ENCODE assay signal across 27 cellular contexts in the genomic region with DNA sequence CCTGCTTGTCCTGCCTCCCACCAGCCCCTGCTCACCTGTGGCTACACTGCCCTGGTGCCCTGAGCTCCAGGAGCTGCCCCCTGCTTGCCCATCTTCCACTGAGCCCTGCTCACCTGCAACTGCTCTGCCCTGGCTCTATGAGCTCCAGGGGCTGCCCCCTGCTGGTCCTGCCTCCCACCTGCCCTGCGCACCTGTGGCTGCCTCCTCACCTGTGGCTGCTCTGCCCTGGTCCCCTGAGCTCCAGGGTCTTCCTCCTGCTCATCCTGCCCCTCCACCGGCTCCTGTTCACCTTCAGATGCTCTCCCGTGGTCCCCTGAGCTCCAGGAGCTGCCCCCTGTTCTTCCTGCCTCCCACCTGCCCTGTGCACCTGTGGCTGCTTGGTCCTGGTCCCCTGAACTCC.
DNase-seq lines count a peak whose midpoint lies in the region; ATAC-seq and TF ChIP-seq lines count a peak whose summit lies in the region.
"Had no signal": no experiment of that assay in that cellular context is flagged by ENCODE, and none has a peak within 500 bp of the region (broad histone marks: within the 10 kb centered on the region; RNA-seq: fewer than 3 reads in every experiment).

No MANE protein-coding gene starts in this region.

- H3K4me1 ChIP-seq in HEK293 (ENCODE audit: control insufficient read depth, insufficient read depth, low read length) (no peaks in the 10 kb centered on the region), PC-3 (ENCODE audit: insufficient read depth, low read length) (no peaks in the 10 kb centered on the region), mucosa of descending colon (ENCODE audit: low read depth) (no peaks in the 10 kb centered on the region), stomach (no peaks in the 10 kb centered on the region)
- H3K4me1 ChIP-seq: heart left ventricle had no signal

- no TSS peak for BruUV-seq in PC-3 (replicated peaks; lab: Mats Ljungman, UMichigan)

- peaks cover 0 to 15% (median 12%) of the 10 kb centered on the region in 6 donors for H3K9me3 Mint-ChIP-seq in immature natural killer cell

- intact Hi-C loops in PC-3 (cut with micrococcal nuclease), result no loop called here
- intact Hi-C loops in mucosa of descending colon (cut with DNase I, micrococcal nuclease), result no loop called here
- intact Hi-C loops in stomach (cut with DNase I; ENCODE audit: low total_unique reads), result no loop called here

- no peak for TF ChIP-seq EP300 in stomach (IDR thresholded peaks at IDR 0.05)

- no peak overlapping the region for H3K9ac ChIP-seq in PC-3 (ENCODE audit: low read length)

- no peaks in the 10 kb centered on the region for H3K9me2 ChIP-seq in PC-3 (replicated peaks; ENCODE audit: low read length)

- no peak overlapping the region for H3K4me3 ChIP-seq in HEK293 (ENCODE audit: low read depth, low read length)
- no peak overlapping the region for H3K4me3 ChIP-seq in PC-3 (ENCODE audit: low read length)
- H3K4me3 ChIP-seq in mucosa of descending colon, result no peak overlapping the region
- H3K4me3 ChIP-seq in stomach, result no peak overlapping the region
- H3K4me3 ChIP-seq: heart left ventricle, thoracic aorta had no signal

- H3K27ac ChIP-seq in HEK293 (ENCODE audit: extremely low read depth, low read depth, low read length), result no peak overlapping the region
- no peak overlapping the region for H3K27ac ChIP-seq in PC-3 (ENCODE audit: low read length)
- H3K27ac ChIP-seq in stomach, result no peak overlapping the region
- H3K27ac ChIP-seq: heart left ventricle, thoracic aorta had no signal

- no peak overlapping the region for H3K4me3 Mint-ChIP-seq in immature natural killer cell
- H3K4me3 Mint-ChIP-seq: activated CD4-positive, alpha-beta T cell treated with anti-CD3 and anti-CD28 coated beads for 36 hours; CD4-positive, alpha-beta T cell had no signal

- WGBS in stomach, 5 donors, result 47 to 66% (median 60%) methylated on average over 3 of the region's 3 CpGs

- CTCF ChIA-PET in HEK293 (lab: Yijun Ruan, JAX), result interaction anchor here (0.7 kb wide), 1 partner anchor 216 kb away, joined by 4 read pairs; no protein-coding TSS in a partner anchor
- CTCF ChIA-PET in PC-3 (lab: Charles Lee), result no interaction called here

- H3K27ac Mint-ChIP-seq in immature natural killer cell, result no peak overlapping the region
- H3K27ac Mint-ChIP-seq: activated CD4-positive, alpha-beta T cell treated with anti-CD3 and anti-CD28 coated beads for 36 hours; CD4-positive, alpha-beta T cell had no signal

- DNase-seq in COLO668 (lab: John Stamatoyannopoulos, UW; ENCODE audit: unreplicated experiment) (peak; percentile 51), PC-3 (peak; percentile 2), mucosa of descending colon (no peak), NCI-H82 (lab: John Stamatoyannopoulos, UW) (no peak), immature natural killer cell (no peak), stomach (no peak)
- DNase-seq: activated CD4-positive, alpha-beta T cell treated with anti-CD3 and anti-CD28 coated beads for 36 hours; activated CD8-positive, alpha-beta memory T cell treated with anti-CD3 and anti-CD28 coated beads for 24 hours; activated T-cell treated with anti-CD3 and anti-CD28 coated beads, Interleukin-2, amount 50 U/mL, for 1 hour; amniotic stem cell; CD4-positive, alpha-beta T cell; effector memory CD4-positive, alpha-beta T cell; erythroblast; foreskin fibroblast; GOT3; heart left ventricle; KG1; left colon; mesenchymal stem cell; NCI-H2029 treated with DMSO at 0.1 percent for 48 hours; NCI-H345; nucleus accumbens; SHP77; SW 1271 had no signal

- no peak overlapping the region for H3K4me2 ChIP-seq in PC-3 (ENCODE audit: low read length)

- H3K27me3 Mint-ChIP-seq in immature natural killer cell (ENCODE audit: low read depth in 3 of 3), result peaks cover 1 to 6% (median 4%) of the 10 kb centered on the region in 3 donors

- H3K4me1 Mint-ChIP-seq in immature natural killer cell, result no peaks in the 10 kb centered on the region

- no peaks in the 10 kb centered on the region for H3K27me3 ChIP-seq in PC-3 (ENCODE audit: low read length)
- H3K27me3 ChIP-seq in stomach, result peaks cover 0 to 7% (median 0%) of the 10 kb centered on the region in 3 donors
- H3K27me3 ChIP-seq: heart left ventricle had no signal

- no peaks in the 10 kb centered on the region for H3F3A ChIP-seq in PC-3 (ENCODE audit: low read length, unreplicated experiment)

- ATAC-seq in PC-3, result no peak
- ATAC-seq in mucosa of descending colon, result peak; percentile 34
- no peak for ATAC-seq in HG02973 (IDR thresholded peaks at IDR 0.05; ENCODE audit: unreplicated experiment)
- ATAC-seq: activated CD4-positive, alpha-beta T cell treated with anti-CD3 and anti-CD28 coated beads for 36 hours; heart left ventricle; left colon had no signal

- no peak for TF ChIP-seq POLR2A in stomach (IDR thresholded peaks at IDR 0.05)

- H4K20me1 ChIP-seq in PC-3 (ENCODE audit: low read length), result no peaks in the 10 kb centered on the region

- no peaks in the 10 kb centered on the region for H3K9me3 ChIP-seq in HEK293 (ENCODE audit: control insufficient read depth, insufficient read depth, low read depth, low read length)
- H3K9me3 ChIP-seq in PC-3 (ENCODE audit: low read length), result no peaks in the 10 kb centered on the region
- H3K9me3 ChIP-seq in mucosa of descending colon, result peaks cover 6% of the 10 kb centered on the region
- H3K9me3 ChIP-seq in stomach, result peaks cover 5 to 13% (median 10%) of the 10 kb centered on the region in 4 donors

- POLR2A ChIA-PET in HEK293 (lab: Yijun Ruan, JAX) (no interaction called here), PC-3 (lab: Charles Lee; ENCODE audit: unreplicated experiment) (no interaction called here)

- no peak overlapping the region for H2AFZ ChIP-seq in PC-3 (ENCODE audit: low read length)

- no peaks in the 10 kb centered on the region for H3K79me2 ChIP-seq in PC-3 (ENCODE audit: low read length)

- TF ChIP-seq CTCF in HEK293 (tag by site-specific recombination; IDR thresholded peaks at IDR 0.05) (no peak), PC-3 (conservative IDR thresholded peaks at IDR 0.05; ENCODE audit: low read depth, low read length) (peak; percentile 23; the same call in 1 of the 2 replicates), mucosa of descending colon (IDR thresholded peaks at IDR 0.05) (no peak), stomach (IDR thresholded peaks at IDR 0.05) (no peak)

- H3K36me3 Mint-ChIP-seq in immature natural killer cell, result peaks cover 0 to 11% (median 6%) of the 10 kb centered on the region in 3 donors

- H3K36me3 ChIP-seq in HEK293 (ENCODE audit: control insufficient read depth in 2 of 2, insufficient read depth in 1 of 2, low read length in 2 of 2) (no peaks in the 10 kb centered on the region), PC-3 (ENCODE audit: low read depth, low read length) (no peaks in the 10 kb centered on the region), mucosa of descending colon (ENCODE audit: low read depth) (no peaks in the 10 kb centered on the region), stomach (no peaks in the 10 kb centered on the region)
- H3K36me3 ChIP-seq: heart left ventricle, thoracic aorta had no signal

TF ChIP-seq in HEK293, 187 proteins besides CTCF, POLR2A, EP300 and RAD21:
- TF ChIP-seq SCRT1 (tag by site-specific recombination; IDR thresholded peaks at IDR 0.05; ENCODE audit: borderline replicate concordance) (peak; percentile 98), SCRT2 (tag by site-specific recombination; IDR thresholded peaks at IDR 0.05) (peak; percentile 82)
- TF ChIP-seq, protein P1, sequence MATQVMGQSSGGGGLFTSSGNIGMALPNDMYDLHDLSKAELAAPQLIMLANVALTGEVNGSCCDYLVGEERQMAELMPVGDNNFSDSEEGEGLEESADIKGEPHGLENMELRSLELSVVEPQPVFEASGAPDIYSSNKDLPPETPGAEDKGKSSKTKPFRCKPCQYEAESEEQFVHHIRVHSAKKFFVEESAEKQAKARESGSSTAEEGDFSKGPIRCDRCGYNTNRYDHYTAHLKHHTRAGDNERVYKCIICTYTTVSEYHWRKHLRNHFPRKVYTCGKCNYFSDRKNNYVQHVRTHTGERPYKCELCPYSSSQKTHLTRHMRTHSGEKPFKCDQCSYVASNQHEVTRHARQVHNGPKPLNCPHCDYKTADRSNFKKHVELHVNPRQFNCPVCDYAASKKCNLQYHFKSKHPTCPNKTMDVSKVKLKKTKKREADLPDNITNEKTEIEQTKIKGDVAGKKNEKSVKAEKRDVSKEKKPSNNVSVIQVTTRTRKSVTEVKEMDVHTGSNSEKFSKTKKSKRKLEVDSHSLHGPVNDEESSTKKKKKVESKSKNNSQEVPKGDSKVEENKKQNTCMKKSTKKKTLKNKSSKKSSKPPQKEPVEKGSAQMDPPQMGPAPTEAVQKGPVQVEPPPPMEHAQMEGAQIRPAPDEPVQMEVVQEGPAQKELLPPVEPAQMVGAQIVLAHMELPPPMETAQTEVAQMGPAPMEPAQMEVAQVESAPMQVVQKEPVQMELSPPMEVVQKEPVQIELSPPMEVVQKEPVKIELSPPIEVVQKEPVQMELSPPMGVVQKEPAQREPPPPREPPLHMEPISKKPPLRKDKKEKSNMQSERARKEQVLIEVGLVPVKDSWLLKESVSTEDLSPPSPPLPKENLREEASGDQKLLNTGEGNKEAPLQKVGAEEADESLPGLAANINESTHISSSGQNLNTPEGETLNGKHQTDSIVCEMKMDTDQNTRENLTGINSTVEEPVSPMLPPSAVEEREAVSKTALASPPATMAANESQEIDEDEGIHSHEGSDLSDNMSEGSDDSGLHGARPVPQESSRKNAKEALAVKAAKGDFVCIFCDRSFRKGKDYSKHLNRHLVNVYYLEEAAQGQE (tag by site-specific recombination; IDR thresholded peaks at IDR 0.05), result no peak

Comparison
In these comparisons a context has a peak if more than half of its experiments do, and no peak if none do; other contexts are left out.
1. DNase-seq: peak in COLO668 (single experiment) and PC-3 (single experiment); none in mucosa of descending colon (0 of 3), NCI-H82 (single experiment), immature natural killer cell (0 of 3) and stomach (single experiment).